ENCODE assay signal across 23 cellular contexts in the genomic region with DNA sequence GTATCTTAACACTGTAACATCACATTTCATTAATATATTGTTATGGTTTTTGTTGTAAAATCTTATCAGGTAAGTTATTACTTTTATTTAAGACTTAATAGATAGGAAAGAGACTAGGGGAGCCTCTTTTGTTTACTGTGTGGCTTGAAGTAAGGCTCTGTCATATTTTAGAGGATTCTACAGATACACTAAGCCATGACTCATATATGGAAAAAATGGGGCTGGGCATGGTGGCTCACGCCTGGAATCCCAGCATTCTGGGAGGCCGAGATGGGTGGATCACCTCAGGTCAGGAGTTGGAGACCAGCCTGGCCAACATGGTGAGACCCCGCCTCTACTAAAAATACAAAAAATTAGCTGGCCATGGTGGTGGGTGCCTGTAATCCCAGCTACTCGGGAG. TPM values are rescaled to one million over a fixed set of nuclear protein-coding genes. Genes with fewer than 3 reads are reported as not detected.
DNase-seq lines count a peak whose midpoint lies in the region; TF ChIP-seq lines count a peak whose summit lies in the region.
"Had no signal": no experiment of that assay in that cellular context is flagged by ENCODE, and none has a peak within 500 bp of the region (broad histone marks: within the 10 kb centered on the region; RNA-seq: fewer than 3 reads in every experiment).

No MANE protein-coding gene starts in this region.

- H3K36me3 ChIP-seq in BJ (ENCODE audit: control insufficient read depth, insufficient read depth, low read length) = peaks cover 15% of the 10 kb centered on the region
- H3K36me3 ChIP-seq in MG63 = peaks cover 62% of the 10 kb centered on the region

- TF ChIP-seq CTCF in BJ (IDR thresholded peaks at IDR 0.05; ENCODE audit: insufficient read depth, low read depth, low read length) = no peak
- no peak for TF ChIP-seq CTCF in astrocyte of the spinal cord (IDR thresholded peaks at IDR 0.05; ENCODE audit: low read depth, low read length)

- POLR2A ChIA-PET in BJ (lab: Charles Lee) = no interaction called here

- DNase-seq in BJ (ENCODE audit: low read depth) (peak; percentile 14), MG63 (peak; percentile 52), astrocyte of the spinal cord (ENCODE audit: low read depth, low spot score) (peak; percentile 38), hepatic stellate cell (ENCODE audit: low spot score) (peak; percentile 37), UCSD-AML1 (lab: John Stamatoyannopoulos, UW; ENCODE audit: unreplicated experiment) (no peak), C1 segment of cervical spinal cord (lab: John Stamatoyannopoulos, UW) (no peak), glomerular visceral epithelial cell (ENCODE audit: extremely low spot score) (no peak)
- DNase-seq in stimulated activated naive CD4-positive, alpha-beta T cell treated with Interleukin-2 at 50 U/mL for 16 hours (lab: John Stamatoyannopoulos, UW) = no peak
- DNase-seq: activated CD4-positive, alpha-beta T cell treated with anti-CD3 and anti-CD28 coated beads for 48 hours; activated effector memory CD4-positive, alpha-beta T cell treated with anti-CD3 and anti-CD28 coated beads, Interleukin-2, amount 50 U/mL, for 16 hours; cerebellar nuclear complex; effector memory CD4-positive, alpha-beta T cell; foreskin melanocyte; H7; KBM-7; left lung; NCI-H1105; NCI-H69; stimulated activated naive B cell treated with anti-CD40 and anti-IgM and Interleukin-4, amounts not matched to agents 10 μg/mL and 1 μg/mL and 100 μg/mL, for 72 hours had no signal

- CTCF ChIA-PET in BJ (lab: Yijun Ruan, JAX) = interaction anchor here (0.6 to 1.7 kb wide), 2 partner anchors 30 to 145 kb away, joined by 3 to 5 read pairs; a partner anchor contains a TSS

- H3K4me3 ChIP-seq in BJ (ENCODE audit: low read depth, low read length) (no peak overlapping the region), MG63 (no peak overlapping the region), astrocyte of the spinal cord (ENCODE audit: low read depth, low read length) (no peak overlapping the region)
- H3K4me3 ChIP-seq: adrenal gland, left lung had no signal

- in situ Hi-C loops in astrocyte of the spinal cord (cut with HindIII; ENCODE audit: low sequenced_read_pairs) = no loop called here

- no peaks in the 10 kb centered on the region for H3K9me3 ChIP-seq in MG63
- H3K9me3 ChIP-seq: adrenal gland, left lung, neutrophil had no signal

- H3K27me3 ChIP-seq in BJ (ENCODE audit: control insufficient read depth, insufficient read depth, low read length) = no peaks in the 10 kb centered on the region
- H3K27me3 ChIP-seq in MG63 = no peaks in the 10 kb centered on the region
- H3K27me3 ChIP-seq: adrenal gland, left lung, neutrophil had no signal

RNA-seq across cellular contexts. Expression of a gene that starts 23.6 kb away (rescaled TPM):
- polyA plus RNA-seq in BJ (2011; rRNA removed) = not detected in 2 replicates
- polyA minus RNA-seq in BJ (2011; rRNA and poly(A)+ RNA removed) = not detected in 2 replicates
- total RNA-seq in MG63 (2014; rRNA removed; shearing (Covaris generic); ENCODE audit: low replicate concordance) = not detected in 2 replicates
- total RNA-seq: adrenal gland, H7, left lung, OCI-LY7 had no signal
- polyA plus RNA-seq: AG04450 had no signal

RNA-seq across cellular contexts. Expression of a gene that starts 29.8 kb away (rescaled TPM):
- 33.9 and 44.9 TPM in 2 replicates for polyA plus RNA-seq in BJ (2011; rRNA removed)
- polyA minus RNA-seq in BJ (2011; rRNA and poly(A)+ RNA removed) = 18.0 and 28.2 TPM in 2 replicates
- 51.7 and 66.1 TPM in 2 replicates for total RNA-seq in MG63 (2014; rRNA removed; shearing (Covaris generic); ENCODE audit: low replicate concordance)

RNA-seq across cellular contexts. Expression of a gene that starts 31.7 kb away (rescaled TPM):
- 43.9 and 61.2 TPM in 2 replicates for polyA plus RNA-seq in BJ (2011; rRNA removed)
- polyA minus RNA-seq in BJ (2011; rRNA and poly(A)+ RNA removed) = 34.0 and 61.7 TPM in 2 replicates
- 5.7 and 15.0 TPM in 2 replicates for total RNA-seq in MG63 (2014; rRNA removed; shearing (Covaris generic); ENCODE audit: low replicate concordance)

Comparison
In these comparisons a context has a peak if more than half of its experiments do, and no peak if none do; other contexts are left out.
1. DNase-seq: peak in BJ (single experiment), MG63 (single experiment), astrocyte of the spinal cord (single experiment) and hepatic stellate cell (single experiment); none in UCSD-AML1 (single experiment), C1 segment of cervical spinal cord (0 of 14), glomerular visceral epithelial cell (single experiment) and stimulated activated naive CD4-positive, alpha-beta T cell treated with Interleukin-2 at 50 U/mL for 16 hours (single experiment).